ENCODE assay signal across 2 cellular contexts in the genomic region with DNA sequence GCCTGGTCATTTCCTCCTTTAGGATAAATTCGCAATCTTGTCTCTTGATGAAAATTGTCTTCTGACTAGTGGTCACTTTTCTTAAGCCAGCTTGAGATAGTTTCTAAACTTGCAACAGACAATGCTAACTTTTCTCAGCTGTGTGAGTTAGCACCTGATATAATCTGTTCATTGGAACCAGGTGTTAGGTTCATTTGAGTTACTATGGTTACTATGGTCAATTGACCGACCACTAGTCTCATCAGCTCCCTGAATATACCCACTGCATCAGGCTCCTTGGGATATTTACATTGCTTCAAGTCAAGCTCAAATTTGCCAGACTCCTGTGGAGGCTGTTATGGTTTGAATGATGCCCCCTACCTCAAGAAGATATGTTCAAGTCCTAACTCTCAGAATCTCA.
TF ChIP-seq lines count a peak whose summit lies in the region.

No MANE protein-coding gene starts in this region.

TF ChIP-seq in GM23338, 12 proteins besides CTCF, POLR2A, EP300 and RAD21:
- TF ChIP-seq STAT1 (IDR thresholded peaks at IDR 0.05; ENCODE audit: unreplicated experiment) (no peak), ZNF331 (CRISPR knock-in tag; IDR thresholded peaks at IDR 0.05; ENCODE audit: low read depth) (no peak), CREB1 (CRISPR knock-in tag; IDR thresholded peaks at IDR 0.05; ENCODE audit: low read depth) (no peak), POLR2AphosphoS5 (IDR thresholded peaks at IDR 0.05; ENCODE audit: low read depth) (no peak)
- TF ChIP-seq, protein P1, sequence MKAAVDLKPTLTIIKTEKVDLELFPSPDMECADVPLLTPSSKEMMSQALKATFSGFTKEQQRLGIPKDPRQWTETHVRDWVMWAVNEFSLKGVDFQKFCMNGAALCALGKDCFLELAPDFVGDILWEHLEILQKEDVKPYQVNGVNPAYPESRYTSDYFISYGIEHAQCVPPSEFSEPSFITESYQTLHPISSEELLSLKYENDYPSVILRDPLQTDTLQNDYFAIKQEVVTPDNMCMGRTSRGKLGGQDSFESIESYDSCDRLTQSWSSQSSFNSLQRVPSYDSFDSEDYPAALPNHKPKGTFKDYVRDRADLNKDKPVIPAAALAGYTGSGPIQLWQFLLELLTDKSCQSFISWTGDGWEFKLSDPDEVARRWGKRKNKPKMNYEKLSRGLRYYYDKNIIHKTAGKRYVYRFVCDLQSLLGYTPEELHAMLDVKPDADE (IDR thresholded peaks at IDR 0.05): no peak
- TF ChIP-seq, protein P2, sequence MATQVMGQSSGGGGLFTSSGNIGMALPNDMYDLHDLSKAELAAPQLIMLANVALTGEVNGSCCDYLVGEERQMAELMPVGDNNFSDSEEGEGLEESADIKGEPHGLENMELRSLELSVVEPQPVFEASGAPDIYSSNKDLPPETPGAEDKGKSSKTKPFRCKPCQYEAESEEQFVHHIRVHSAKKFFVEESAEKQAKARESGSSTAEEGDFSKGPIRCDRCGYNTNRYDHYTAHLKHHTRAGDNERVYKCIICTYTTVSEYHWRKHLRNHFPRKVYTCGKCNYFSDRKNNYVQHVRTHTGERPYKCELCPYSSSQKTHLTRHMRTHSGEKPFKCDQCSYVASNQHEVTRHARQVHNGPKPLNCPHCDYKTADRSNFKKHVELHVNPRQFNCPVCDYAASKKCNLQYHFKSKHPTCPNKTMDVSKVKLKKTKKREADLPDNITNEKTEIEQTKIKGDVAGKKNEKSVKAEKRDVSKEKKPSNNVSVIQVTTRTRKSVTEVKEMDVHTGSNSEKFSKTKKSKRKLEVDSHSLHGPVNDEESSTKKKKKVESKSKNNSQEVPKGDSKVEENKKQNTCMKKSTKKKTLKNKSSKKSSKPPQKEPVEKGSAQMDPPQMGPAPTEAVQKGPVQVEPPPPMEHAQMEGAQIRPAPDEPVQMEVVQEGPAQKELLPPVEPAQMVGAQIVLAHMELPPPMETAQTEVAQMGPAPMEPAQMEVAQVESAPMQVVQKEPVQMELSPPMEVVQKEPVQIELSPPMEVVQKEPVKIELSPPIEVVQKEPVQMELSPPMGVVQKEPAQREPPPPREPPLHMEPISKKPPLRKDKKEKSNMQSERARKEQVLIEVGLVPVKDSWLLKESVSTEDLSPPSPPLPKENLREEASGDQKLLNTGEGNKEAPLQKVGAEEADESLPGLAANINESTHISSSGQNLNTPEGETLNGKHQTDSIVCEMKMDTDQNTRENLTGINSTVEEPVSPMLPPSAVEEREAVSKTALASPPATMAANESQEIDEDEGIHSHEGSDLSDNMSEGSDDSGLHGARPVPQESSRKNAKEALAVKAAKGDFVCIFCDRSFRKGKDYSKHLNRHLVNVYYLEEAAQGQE (IDR thresholded peaks at IDR 0.05; ENCODE audit: unreplicated experiment): no peak

TF ChIP-seq in K562, 482 proteins besides CTCF, POLR2A, EP300 and RAD21:
- TF ChIP-seq TFAM (CRISPR knock-in tag; conservative IDR thresholded peaks at IDR 0.05) (no peak), RFX1 (IDR thresholded peaks at IDR 0.05) (peak; percentile 32; the same call in 1 of the 2 replicates), TAF15 (IDR thresholded peaks at IDR 0.05; ENCODE audit: low read depth, low read length) (no peak), GATAD2A (IDR thresholded peaks at IDR 0.05) (no peak)
